1 cellular context compared by ENCODE assay signal in genomic region chr2:128028668-128029054, GRCh38.
TF ChIP-seq lines count a peak whose summit lies in the region.

No MANE protein-coding gene starts in this region.

TF ChIP-seq in HepG2, 621 proteins besides CTCF, POLR2A, EP300 and RAD21 (continued from another document):
- TF ChIP-seq ZNF317 (CRISPR knock-in tag; IDR thresholded peaks at IDR 0.05): no peak
- no peak for TF ChIP-seq NR0B2 (CRISPR knock-in tag; IDR thresholded peaks at IDR 0.05)
- no peak for TF ChIP-seq ZNF615 (CRISPR knock-in tag; IDR thresholded peaks at IDR 0.05; ENCODE audit: borderline replicate concordance)
TF ChIP-seq in HepG2: peak in this region for 5.
